In the genomic region with DNA sequence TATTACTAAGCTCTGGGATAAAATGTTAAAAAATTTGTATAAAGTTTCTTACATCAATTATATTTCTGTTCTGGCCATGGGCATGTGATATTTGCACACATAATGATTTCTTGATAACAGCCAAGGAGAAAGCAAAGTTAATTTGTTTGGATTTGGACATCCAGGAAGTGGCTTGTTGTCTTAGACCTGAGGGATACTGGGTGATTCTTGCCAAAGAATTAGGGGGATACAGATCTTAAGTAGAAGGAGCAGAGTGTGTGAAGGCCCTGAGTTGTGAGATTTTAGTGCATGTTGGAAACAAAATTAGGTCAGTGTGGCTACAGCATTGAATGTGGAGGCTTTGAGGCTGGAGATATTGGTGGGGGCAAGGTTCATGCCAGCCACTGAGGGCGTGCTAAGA, we compare ENCODE assay signal across 22 cellular contexts.
"Had no signal": no experiment of that assay in that cellular context is flagged by ENCODE, and none has a peak within 500 bp of the region (broad histone marks: within the 10 kb centered on the region; RNA-seq: fewer than 3 reads in every experiment).

No MANE protein-coding gene starts in this region.

- ATAC-seq: T-cell had no signal

- H3K4me1 Mint-ChIP-seq: T-cell had no signal

- DNase-seq: KBM-7, MG63, MV-4-11, NCI-H1048, NCI-H1105, NCI-H1417, NCI-H1436 treated with DMSO at 0.1 percent for 48 hours, NCI-H1694, NCI-H187 treated with DMSO at 0.1 percent for 48 hours, NCI-H2029 treated with DMSO at 0.1 percent for 48 hours, NCI-H2171 treated with DMSO at 0.1 percent for 48 hours, NCI-H345, NCI-H446 treated with DMSO at 0.1 percent for 48 hours, NCI-H510A treated with DMSO at 0.1 percent for 48 hours, NCI-H526, NCI-H774, Right ventricle myocardium superior, RPMI8226, SW 1271, T-cell had no signal

- H3K4me3 ChIP-seq: MG63 had no signal

- H3K36me3 ChIP-seq: MG63 had no signal

- H3K4me3 Mint-ChIP-seq: T-cell; T-helper 1 cell treated with Interleukin-12 subunit alpha and Interleukin-12 subunit beta and Interleukin-4 antibody, amounts not matched to agents 30 μg/mL and 1 μg/mL, for 36 hours had no signal

- H3K27ac ChIP-seq: HL-60 had no signal

- H3K9me3 Mint-ChIP-seq: T-helper 1 cell treated with Interleukin-12 subunit alpha and Interleukin-12 subunit beta and Interleukin-4 antibody, amounts not matched to agents 30 μg/mL and 1 μg/mL, for 36 hours had no signal

- H3K36me3 Mint-ChIP-seq: T-cell had no signal

- H3K27me3 Mint-ChIP-seq: T-cell had no signal

- H3K27ac Mint-ChIP-seq: T-cell; T-helper 1 cell treated with Interleukin-12 subunit alpha and Interleukin-12 subunit beta and Interleukin-4 antibody, amounts not matched to agents 30 μg/mL and 1 μg/mL, for 36 hours had no signal

- H3K27me3 ChIP-seq: MG63 had no signal
